20 cellular contexts compared by ENCODE assay signal in the genomic region with DNA sequence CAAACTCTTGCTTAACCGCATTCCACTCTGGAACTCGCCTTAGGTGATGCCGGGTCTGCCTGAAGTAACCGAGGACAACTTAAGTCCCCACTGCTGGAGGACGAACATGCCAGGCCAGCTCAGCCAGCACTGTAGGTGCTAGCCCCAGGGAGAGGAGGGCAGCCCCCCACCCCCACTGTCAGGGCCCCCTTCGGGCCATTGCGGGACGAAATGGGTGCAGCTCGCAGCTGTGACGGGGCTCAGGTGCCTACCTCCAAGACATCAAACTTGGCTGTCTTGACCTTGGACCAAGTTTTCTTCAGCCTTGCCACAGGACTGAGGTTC.
DNase-seq lines count a peak whose midpoint lies in the region; TF ChIP-seq lines count a peak whose summit lies in the region.
"Had no signal": no experiment of that assay in that cellular context is flagged by ENCODE, and none has a peak within 500 bp of the region (broad histone marks: within the 10 kb centered on the region; RNA-seq: fewer than 3 reads in every experiment).

No MANE protein-coding gene starts in this region.

- no peaks in the 10 kb centered on the region for H3K36me3 Mint-ChIP-seq in activated CD4-positive, alpha-beta memory T cell treated with anti-CD3 and anti-CD28 coated beads, Interleukin-2, amount 10 ng/mL, durations not matched to agents 7 days and 5 days (ENCODE audit: low read depth)
- H3K36me3 Mint-ChIP-seq: brain had no signal

- no peaks in the 10 kb centered on the region for H3K9me3 ChIP-seq in osteoblast (ENCODE audit: low read depth, low read length)
- H3K9me3 ChIP-seq: BLaER1 treated with 17β-estradiol and CSF1 and Interleukin-3, amounts not matched to agents 10 nM and 100 nM; gastrocnemius medialis; pancreas; stomach had no signal

- H3K4me1 Mint-ChIP-seq in activated CD4-positive, alpha-beta memory T cell treated with anti-CD3 and anti-CD28 coated beads, Interleukin-2, amount 10 ng/mL, durations not matched to agents 7 days and 5 days, result peaks cover 4% of the 10 kb centered on the region

- H3K79me2 ChIP-seq in osteoblast (ENCODE audit: insufficient read depth, low read length), result no peaks in the 10 kb centered on the region

- H3K27ac Mint-ChIP-seq in activated CD4-positive, alpha-beta memory T cell treated with anti-CD3 and anti-CD28 coated beads, Interleukin-2, amount 10 ng/mL, durations not matched to agents 7 days and 5 days, result no peak overlapping the region
- H3K27ac Mint-ChIP-seq: nephron progenitor cell; T-helper 2 cell treated with Interferon-gamma antibody and Interleukin-4, amounts not matched to agents 5 μg/mL and 100 μg/mL, for 36 hours had no signal

- no peaks in the 10 kb centered on the region for H3K27me3 ChIP-seq in osteoblast (ENCODE audit: insufficient read depth, low read length)
- H3K27me3 ChIP-seq: BLaER1 treated with 17β-estradiol and CSF1 and Interleukin-3, amounts not matched to agents 10 nM and 100 nM; pancreas had no signal

- no peaks in the 10 kb centered on the region for H4K20me1 ChIP-seq in osteoblast (ENCODE audit: insufficient read depth, low read length)

- no peak for TF ChIP-seq CTCF in osteoblast (IDR thresholded peaks at IDR 0.05; ENCODE audit: extremely low read depth, low read depth, low read length)

- H3K36me3 ChIP-seq in osteoblast (ENCODE audit: insufficient read depth, low read length), result no peaks in the 10 kb centered on the region
- H3K36me3 ChIP-seq: gastrocnemius medialis had no signal

- H3K9me3 Mint-ChIP-seq in activated CD4-positive, alpha-beta memory T cell treated with anti-CD3 and anti-CD28 coated beads, Interleukin-2, amount 10 ng/mL, durations not matched to agents 7 days and 5 days, result no peaks in the 10 kb centered on the region
- H3K9me3 Mint-ChIP-seq: activated T-cell treated with anti-CD3 and anti-CD28 coated beads, Interleukin-2, amount 50 U/mL, for 72 hours; brain; nephron progenitor cell; T-helper 2 cell treated with Interferon-gamma antibody and Interleukin-4, amounts not matched to agents 5 μg/mL and 100 μg/mL, for 36 hours had no signal

- H3K4me1 ChIP-seq in osteoblast (ENCODE audit: insufficient read depth, low read length), result peaks cover 2% of the 10 kb centered on the region
- H3K4me1 ChIP-seq: gastrocnemius medialis, pancreas had no signal

- POLR2A ChIA-PET in activated CD4-positive, alpha-beta memory T cell treated with anti-CD3 and anti-CD28 coated beads, Interleukin-2, amount 10 ng/mL, durations not matched to agents 7 days and 5 days (lab: Charles Lee), result no interaction called here

- peak; percentile 11 for DNase-seq in 8988T
- DNase-seq in GM03348 (ENCODE audit: low spot score), result peak; percentile 3
- peak; percentile 15 for DNase-seq in activated CD4-positive, alpha-beta memory T cell treated with anti-CD3 and anti-CD28 coated beads, Interleukin-2, amount 10 ng/mL, durations not matched to agents 7 days and 5 days
- peak; percentile 71 for DNase-seq in osteoblast (ENCODE audit: insufficient read length, low spot score, missing footprints)
- no peak for DNase-seq in NCI-H1417 treated with DMSO at 0.1 percent for 48 hours (lab: John Stamatoyannopoulos, UW)
- DNase-seq in OCI-M1 (lab: John Stamatoyannopoulos, UW), result no peak
- DNase-seq in amygdala (lab: John Stamatoyannopoulos, UW), result no peak
- DNase-seq: activated naive CD4-positive, alpha-beta T cell; NCI-H1436; NCI-H2081; NCI-H524 treated with DMSO at 0.1 percent for 48 hours; SHP77 treated with DMSO at 0.1 percent for 48 hours had no signal

- no peak overlapping the region for H2AFZ ChIP-seq in osteoblast (ENCODE audit: low read length)

- H3K4me2 ChIP-seq in osteoblast (ENCODE audit: insufficient read depth, low read length), result no peak overlapping the region
- H3K4me2 ChIP-seq: BLaER1 treated with 17β-estradiol and CSF1 and Interleukin-3, amounts not matched to agents 10 nM and 100 nM had no signal

- no peak overlapping the region for H3K4me3 ChIP-seq in osteoblast (ENCODE audit: insufficient read depth, low read length)
- H3K4me3 ChIP-seq: BLaER1 treated with 17β-estradiol and CSF1 and Interleukin-3, amounts not matched to agents 10 nM and 100 nM; gastrocnemius medialis; pancreas; stomach had no signal

- H3K27ac ChIP-seq in osteoblast (ENCODE audit: low read depth, low read length), result no peak overlapping the region
- H3K27ac ChIP-seq: BLaER1 treated with 17β-estradiol and CSF1 and Interleukin-3, amounts not matched to agents 10 nM and 100 nM; gastrocnemius medialis; pancreas; stomach had no signal

- H3K27me3 Mint-ChIP-seq in activated CD4-positive, alpha-beta memory T cell treated with anti-CD3 and anti-CD28 coated beads, Interleukin-2, amount 10 ng/mL, durations not matched to agents 7 days and 5 days, result no peaks in the 10 kb centered on the region
- H3K27me3 Mint-ChIP-seq: brain had no signal

- no peak overlapping the region for H3K4me3 Mint-ChIP-seq in activated CD4-positive, alpha-beta memory T cell treated with anti-CD3 and anti-CD28 coated beads, Interleukin-2, amount 10 ng/mL, durations not matched to agents 7 days and 5 days
- H3K4me3 Mint-ChIP-seq: activated T-cell treated with anti-CD3 and anti-CD28 coated beads, Interleukin-2, amount 50 U/mL, for 72 hours; brain; nephron progenitor cell; T-helper 2 cell treated with Interferon-gamma antibody and Interleukin-4, amounts not matched to agents 5 μg/mL and 100 μg/mL, for 36 hours had no signal

- CTCF ChIA-PET in activated CD4-positive, alpha-beta memory T cell treated with anti-CD3 and anti-CD28 coated beads, Interleukin-2, amount 10 ng/mL, durations not matched to agents 7 days and 5 days (lab: Charles Lee), result no interaction called here

Comparison
In these comparisons a context has a peak if more than half of its experiments do, and no peak if none do; other contexts are left out.
1. DNase-seq: peak in 8988T (single experiment), GM03348 (single experiment), activated CD4-positive, alpha-beta memory T cell treated with anti-CD3 and anti-CD28 coated beads, Interleukin-2, amount 10 ng/mL, durations not matched to agents 7 days and 5 days (single experiment) and osteoblast (single experiment); none in NCI-H1417 treated with DMSO at 0.1 percent for 48 hours (single experiment), OCI-M1 (single experiment) and amygdala (0 of 56).